In the genomic region with DNA sequence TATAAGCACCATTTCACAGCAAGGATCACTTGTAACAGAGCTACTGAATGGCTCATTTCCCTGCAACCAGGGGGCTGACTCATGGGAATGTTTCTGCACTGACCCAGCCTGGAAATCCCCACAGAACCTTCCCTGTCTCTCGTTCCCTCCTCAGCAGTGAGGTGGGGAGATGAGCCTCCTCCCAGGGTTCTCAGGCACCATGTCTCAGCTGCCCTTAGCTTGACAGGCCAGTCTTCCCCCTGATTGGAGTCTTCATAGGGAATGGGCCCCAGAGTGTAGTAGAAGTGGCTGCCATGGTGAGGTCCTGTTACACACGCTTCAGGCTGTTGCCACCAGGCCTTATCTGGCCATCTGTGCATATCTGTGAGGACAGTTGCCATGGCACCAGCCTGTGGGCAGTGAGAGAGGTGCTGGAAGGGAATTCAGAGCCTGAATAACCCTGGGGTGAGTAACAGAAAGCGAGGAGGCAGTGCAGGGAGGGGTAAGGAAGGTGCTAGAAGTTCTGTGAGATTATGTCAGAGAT, we compare ENCODE assay signal across 9 cellular contexts.
DNase-seq lines count a peak whose midpoint lies in the region; ATAC-seq and TF ChIP-seq lines count a peak whose summit lies in the region.
"Had no signal": no experiment of that assay in that cellular context is flagged by ENCODE, and none has a peak within 500 bp of the region (broad histone marks: within the 10 kb centered on the region; RNA-seq: fewer than 3 reads in every experiment).

No MANE protein-coding gene starts in this region.

- H3K4me1 ChIP-seq in mammary epithelial cell (ENCODE audit: insufficient read depth, low read length) = peaks cover 52% of the 10 kb centered on the region
- H3K4me1 ChIP-seq in neuronal stem cell (ENCODE audit: control insufficient read depth in 2 of 2, insufficient read depth in 1 of 2, low read depth in 1 of 2, low read length in 2 of 2) = peaks cover 10 to 23% of the 10 kb centered on the region in 2 donors

- 3% methylated on average over 3 of the region's 3 CpGs for WGBS in mammary epithelial cell (ENCODE audit: low coverage, missing lambda C conversion rate)
- WGBS in neuronal stem cell (ENCODE audit: extremely low coverage in 2 of 2, insufficient read length in 2 of 2, insufficient replicate concordance in 1 of 2), 2 donors = no CpG with 5 or more reads among the region's 3 CpGs

- H3K36me3 Mint-ChIP-seq in activated naive CD4-positive, alpha-beta T cell treated with anti-CD3 and anti-CD28 coated beads for 36 hours (ENCODE audit: low read depth) = no peaks in the 10 kb centered on the region
- H3K36me3 Mint-ChIP-seq: activated naive CD8-positive, alpha-beta T cell had no signal

- H3K23ac ChIP-seq in neuronal stem cell (ENCODE audit: low read depth, low read length, poor library complexity) = no peak overlapping the region

- no peaks in the 10 kb centered on the region for H3K9me3 Mint-ChIP-seq in activated naive CD4-positive, alpha-beta T cell treated with anti-CD3 and anti-CD28 coated beads for 36 hours

- intact Hi-C loops in activated naive CD4-positive, alpha-beta T cell treated with anti-CD3 and anti-CD28 coated beads for 36 hours (cut with micrococcal nuclease) = loop anchor here (5.0 kb wide), 1 partner anchor 326 kb away; a partner anchor contains a TSS
- intact Hi-C loops in mammary epithelial cell (cut with micrococcal nuclease) = loop anchor here (1.0 to 10.0 kb wide), 11 partner anchors 10 to 411 kb away; no protein-coding TSS in a partner anchor

- in situ Hi-C loops in mammary epithelial cell (cut with MboI; ENCODE audit: low sequenced_read_pairs in 2 of 2) = loop anchor here in 1 of 2 donors (10.0 kb wide), 2 partner anchors 79 to 319 kb away; no protein-coding TSS in a partner anchor

- H3K4me2 ChIP-seq in mammary epithelial cell (ENCODE audit: insufficient read depth, low read depth, low read length) = peak overlapping the region; percentile 43
- H3K4me2 ChIP-seq in neuronal stem cell (ENCODE audit: insufficient read depth, low read length, poor library complexity, severe bottlenecking) = no peak overlapping the region

- H3K27me3 ChIP-seq in mammary epithelial cell (ENCODE audit: insufficient read depth, low read length) (no peaks in the 10 kb centered on the region), neuronal stem cell (ENCODE audit: control insufficient read depth in 3 of 3, insufficient read depth in 3 of 3, low read depth in 1 of 3, low read length in 3 of 3) (no peaks in the 10 kb centered on the region)

- H3K4me1 Mint-ChIP-seq in activated naive CD4-positive, alpha-beta T cell treated with anti-CD3 and anti-CD28 coated beads for 36 hours (ENCODE audit: low read depth) = peaks cover 9% of the 10 kb centered on the region

- H3K14ac ChIP-seq in neuronal stem cell (ENCODE audit: low read length) = no peak overlapping the region

- CTCF ChIA-PET in activated naive CD4-positive, alpha-beta T cell treated with anti-CD3 and anti-CD28 coated beads for 36 hours (lab: Charles Lee) = no interaction called here
- CTCF ChIA-PET in mammary epithelial cell (lab: Charles Lee; ENCODE audit: low non-redundant PET) = interaction anchor here (0.7 to 1.0 kb wide), 2 partner anchors 79 to 327 kb away, joined by 3 to 5 read pairs; no protein-coding TSS in a partner anchor

- H2BK15ac ChIP-seq in neuronal stem cell (ENCODE audit: low read length) = no peak overlapping the region

- H2AK5ac ChIP-seq in neuronal stem cell (ENCODE audit: low read depth, low read length) = no peak overlapping the region

- dilution Hi-C loops in mammary epithelial cell (cut with HindIII; ENCODE audit: low sequenced_read_pairs) = no loop called here

- H3K36me3 ChIP-seq in mammary epithelial cell (ENCODE audit: insufficient read depth, low read length) (no peaks in the 10 kb centered on the region), neuronal stem cell (replicated peaks in 1 of 2; ENCODE audit: control insufficient read depth in 2 of 2, insufficient read depth in 2 of 2, low read length in 2 of 2) (no peaks in the 10 kb centered on the region)

- H3K4me3 Mint-ChIP-seq in activated naive CD4-positive, alpha-beta T cell treated with anti-CD3 and anti-CD28 coated beads for 36 hours = no peak overlapping the region
- H3K4me3 Mint-ChIP-seq: activated naive CD8-positive, alpha-beta T cell had no signal

- H4K91ac ChIP-seq in neuronal stem cell (ENCODE audit: low read depth, low read length, poor library complexity) = no peak overlapping the region

- no peak overlapping the region for H3K4me3 ChIP-seq in mammary epithelial cell (replicated peaks in 1 of 3; ENCODE audit: insufficient read depth in 1 of 3, low read depth in 2 of 3, low read length in 3 of 3)
- no peak overlapping the region for H3K4me3 ChIP-seq in neuronal stem cell (ENCODE audit: low read length in 2 of 2)

- H3K27ac ChIP-seq in mammary epithelial cell (ENCODE audit: insufficient read depth, low read depth, low read length) = peak overlapping the region; percentile 98
- H3K27ac ChIP-seq in neuronal stem cell (replicated peaks; ENCODE audit: low read length) = no peak overlapping the region

- H2BK5ac ChIP-seq in neuronal stem cell (ENCODE audit: low read length) = peak overlapping the region; percentile 33

- H2BK12ac ChIP-seq in neuronal stem cell (ENCODE audit: low read length) = no peak overlapping the region

- no peak for TF ChIP-seq CTCF in mammary epithelial cell (conservative IDR thresholded peaks at IDR 0.05 in 1 of 2, IDR thresholded peaks at IDR 0.05 in 1 of 2; ENCODE audit: extremely low read depth in 1 of 2, insufficient read depth in 1 of 2, low read depth in 1 of 2, low read length in 2 of 2)

- peak overlapping the region; percentile 20 for H3K18ac ChIP-seq in neuronal stem cell (ENCODE audit: low read length)

- H3K9ac ChIP-seq in mammary epithelial cell (ENCODE audit: insufficient read depth, low read length) = peak overlapping the region; percentile 89
- no peak overlapping the region for H3K9ac ChIP-seq in neuronal stem cell (ENCODE audit: low read depth, low read length, poor library complexity)

- H3K4ac ChIP-seq in neuronal stem cell (ENCODE audit: low read length) = no peak overlapping the region

- DNase-seq in activated naive CD4-positive, alpha-beta T cell treated with anti-CD3 and anti-CD28 coated beads for 36 hours = peak; percentile 52
- DNase-seq in activated naive CD4-positive, alpha-beta T cell treated with anti-CD3 and anti-CD28 coated beads, Interleukin-2, amount 50 U/mL, for 16 hours = no peak
- DNase-seq in M059J (ENCODE audit: low read depth) (peak; percentile 100), mammary epithelial cell (peak; percentile 99), neuronal stem cell (ENCODE audit: low spot score) (no peak), GM19240 (ENCODE audit: insufficient read length, low spot score) (no peak), superior temporal gyrus (ENCODE audit: extremely low spot score) (no peak)

- H2AFZ ChIP-seq in mammary epithelial cell (ENCODE audit: low read depth, low read length) = peak overlapping the region; percentile 78
- H2AFZ ChIP-seq in neuronal stem cell (ENCODE audit: low read length) = peak overlapping the region; percentile 78

- peak overlapping the region; percentile 83 for H4K8ac ChIP-seq in neuronal stem cell (ENCODE audit: low read depth, low read length)

- ATAC-seq in HG03139 (IDR thresholded peaks at IDR 0.05; ENCODE audit: unreplicated experiment) = no peak

- no TSS peak for BruUV-seq in mammary epithelial cell (replicated peaks; lab: Mats Ljungman, UMichigan)

- peaks cover 18% of the 10 kb centered on the region for H3K27me3 Mint-ChIP-seq in activated naive CD4-positive, alpha-beta T cell treated with anti-CD3 and anti-CD28 coated beads for 36 hours (ENCODE audit: low read depth)

- H3K79me1 ChIP-seq in neuronal stem cell (ENCODE audit: low read depth, low read length) = no peaks in the 10 kb centered on the region

- H2BK120ac ChIP-seq in neuronal stem cell (ENCODE audit: low read depth, low read length) = no peak overlapping the region

- H3K27ac Mint-ChIP-seq in activated naive CD4-positive, alpha-beta T cell treated with anti-CD3 and anti-CD28 coated beads for 36 hours = no peak overlapping the region
- H3K27ac Mint-ChIP-seq: activated naive CD8-positive, alpha-beta T cell had no signal

- no peaks in the 10 kb centered on the region for H4K20me1 ChIP-seq in mammary epithelial cell (ENCODE audit: insufficient read depth, low read length)

- H3K9me3 ChIP-seq in mammary epithelial cell (replicated peaks; ENCODE audit: insufficient read depth, low read length) (no peaks in the 10 kb centered on the region), neuronal stem cell (replicated peaks in 1 of 2; ENCODE audit: control insufficient read depth in 2 of 2, insufficient read depth in 1 of 2, low read depth in 1 of 2, low read length in 2 of 2) (no peaks in the 10 kb centered on the region)

- H3K79me2 ChIP-seq in mammary epithelial cell (ENCODE audit: insufficient read depth, low read length) = no peaks in the 10 kb centered on the region

Comparison
In these comparisons a context has a peak if more than half of its experiments do, and no peak if none do; other contexts are left out.
1. DNase-seq: peak in activated naive CD4-positive, alpha-beta T cell treated with anti-CD3 and anti-CD28 coated beads for 36 hours (single experiment), M059J (single experiment) and mammary epithelial cell (single experiment); none in activated naive CD4-positive, alpha-beta T cell treated with anti-CD3 and anti-CD28 coated beads, Interleukin-2, amount 50 U/mL, for 16 hours (single experiment), neuronal stem cell (single experiment), GM19240 (single experiment) and superior temporal gyrus (single experiment).